19 cellular contexts compared by ENCODE assay signal in the genomic region with DNA sequence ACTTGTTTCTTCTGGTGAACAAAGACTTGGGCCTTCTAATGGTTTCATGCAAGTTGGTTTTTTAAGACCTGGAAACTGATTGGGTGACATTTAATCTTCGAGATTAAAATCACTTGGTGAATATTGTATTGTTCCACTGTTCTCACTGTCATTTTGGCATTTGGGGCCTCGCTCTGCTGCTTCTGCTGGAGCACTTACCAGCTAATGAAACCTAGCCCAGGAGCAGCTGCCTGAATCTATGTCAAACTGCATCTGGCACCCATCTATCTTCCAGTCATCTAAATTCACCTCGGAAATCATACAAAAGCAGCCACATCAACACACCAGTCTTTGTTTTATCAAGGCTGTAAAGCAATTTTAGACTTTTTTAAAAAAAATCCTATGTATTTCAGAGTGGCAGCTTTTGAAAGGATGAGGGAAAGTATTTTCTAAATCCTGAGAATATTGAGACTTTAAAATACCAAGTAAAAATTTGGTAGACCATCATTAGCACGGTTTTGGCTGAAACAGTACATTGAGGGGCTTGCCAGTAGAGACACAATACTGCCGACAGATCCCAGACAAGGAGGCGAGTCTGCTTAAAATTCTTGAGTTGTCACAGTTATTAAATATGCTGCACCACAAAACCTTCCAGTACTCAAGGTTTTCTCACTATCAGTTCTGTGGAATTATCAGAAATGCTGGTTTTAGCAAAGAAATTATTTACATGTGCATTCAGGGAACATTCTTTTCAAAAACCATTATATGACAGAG. TPM values are rescaled to one million over a fixed set of nuclear protein-coding genes. Genes with fewer than 3 reads are reported as not detected.
DNase-seq lines count a peak whose midpoint lies in the region; ATAC-seq, FAIRE-seq and TF ChIP-seq lines count a peak whose summit lies in the region.
"Had no signal": no experiment of that assay in that cellular context is flagged by ENCODE, and none has a peak within 500 bp of the region (broad histone marks: within the 10 kb centered on the region; RNA-seq: fewer than 3 reads in every experiment).

No MANE protein-coding gene starts in this region.

- H3K9me3 ChIP-seq in liver (ENCODE audit: control insufficient read depth in 4 of 4, low read length in 3 of 4) (no peaks in the 10 kb centered on the region), HepG2 (ENCODE audit: low read length) (no peaks in the 10 kb centered on the region), SK-N-SH (no peaks in the 10 kb centered on the region), right lobe of liver (no peaks in the 10 kb centered on the region)
- H3K9me3 ChIP-seq: left lung, thyroid gland had no signal

- H3K36me3 Mint-ChIP-seq in activated CD8-positive, alpha-beta memory T cell treated with anti-CD3 and anti-CD28 coated beads, Interleukin-2, amount 10 ng/mL, durations not matched to agents 7 days and 5 days, result peaks cover 2% of the 10 kb centered on the region
- H3K36me3 Mint-ChIP-seq: naive B cell had no signal

- BruUV-seq in HepG2 (replicated peaks; lab: Mats Ljungman, UMichigan), result no TSS peak

- TF ChIP-seq CTCF in liver (IDR thresholded peaks at IDR 0.05; ENCODE audit: low read depth, low read length, missing input control) (no peak), HepG2 (CRISPR knock-in tag; IDR thresholded peaks at IDR 0.05) (no peak), SK-N-SH (IDR thresholded peaks at IDR 0.05) (no peak), right lobe of liver (IDR thresholded peaks at IDR 0.05) (no peak)

- H3K27ac Mint-ChIP-seq in activated CD8-positive, alpha-beta memory T cell treated with anti-CD3 and anti-CD28 coated beads, Interleukin-2, amount 10 ng/mL, durations not matched to agents 7 days and 5 days, result no peak overlapping the region
- H3K27ac Mint-ChIP-seq: effector memory CD8-positive, alpha-beta T cell had no signal

- no peak overlapping the region for H3K4me2 ChIP-seq in HepG2 (ENCODE audit: low read depth, low read length)
- no peak overlapping the region for H3K4me2 ChIP-seq in SK-N-SH
- H3K4me2 ChIP-seq: KMS-11 had no signal

- H3K27ac ChIP-seq in liver (ENCODE audit: low read depth in 1 of 2, low read length in 2 of 2), result peak overlapping the region; percentile 79 to 81
- no peak overlapping the region for H3K27ac ChIP-seq in HepG2 (ENCODE audit: extremely low read length, insufficient read depth, low read length)
- H3K27ac ChIP-seq in SK-N-SH (ENCODE audit: low read depth in 2 of 2, low read length in 1 of 2), result peak overlapping the region in 1 of 2 experiments; percentile 67; a peak in 2 of 4 replicates
- H3K27ac ChIP-seq in right lobe of liver, result peak overlapping the region; percentile 44 to 92 (median 78)
- H3K27ac ChIP-seq: HL-60, KMS-11, left lung, thyroid gland had no signal

- POLR2A ChIA-PET in HepG2 (lab: Yijun Ruan, JAX) (interaction anchor here (1.3 to 2.0 kb wide), 3 partner anchors 26 to 30 kb away, joined by 3 to 10 read pairs (median 4); partner anchors contain the start of gene SERTAD2), SK-N-SH (lab: Yijun Ruan, JAX) (interaction anchor here (1.0 kb wide), 1 partner anchor 26 kb away, joined by 4 read pairs; the partner anchor contains the start of gene SERTAD2)

- peaks cover 16% of the 10 kb centered on the region for H3K4me1 Mint-ChIP-seq in activated CD8-positive, alpha-beta memory T cell treated with anti-CD3 and anti-CD28 coated beads, Interleukin-2, amount 10 ng/mL, durations not matched to agents 7 days and 5 days

- DNase-seq in HepG2 (ENCODE audit: low spot score), result no peak
- DNase-seq in SK-N-SH, result peak; percentile 56
- DNase-seq in right lobe of liver, result no peak
- no peak for DNase-seq in midbrain (lab: John Stamatoyannopoulos, UW)
- no peak for DNase-seq in activated CD8-positive, alpha-beta memory T cell treated with anti-CD3 and anti-CD28 coated beads, Interleukin-2, amount 10 ng/mL, durations not matched to agents 7 days and 5 days
- DNase-seq in sciatic nerve (ENCODE audit: low spot score), result no peak
- DNase-seq: activated naive CD4-positive, alpha-beta T cell treated with anti-CD3 and anti-CD28 coated beads, Interleukin-2, amount 50 U/mL, for 16 hours; central memory CD4-positive, alpha-beta T cell; effector memory CD8-positive, alpha-beta T cell; GF-D8; left lung; naive B cell; NCI-H1930; stimulated activated CD8-positive, alpha-beta memory T cell treated with anti-CD3 and anti-CD28 coated beads, Interleukin-4, amount 100 ng/mL, for 48 hours; thyroid gland had no signal

- TF ChIP-seq POLR2A in HepG2 (IDR thresholded peaks at IDR 0.05; ENCODE audit: insufficient read depth in 1 of 2, low read depth in 2 of 2, low read length in 2 of 2), result no peak
- no peak for TF ChIP-seq POLR2A in right lobe of liver (IDR thresholded peaks at IDR 0.05)

- intact Hi-C loops in HepG2 (cut with micrococcal nuclease; ENCODE audit: unreplicated experiment), result no loop called here
- intact Hi-C loops in right lobe of liver (cut with DNase I), result no loop called here
- intact Hi-C loops in sciatic nerve (cut with DNase I), result no loop called here

- H3K27me3 ChIP-seq in liver (ENCODE audit: control insufficient read depth in 4 of 4, insufficient read depth in 4 of 4, low read length in 3 of 4), result no peaks in the 10 kb centered on the region
- H3K27me3 ChIP-seq in HepG2 (ENCODE audit: control insufficient read depth in 1 of 2, insufficient read depth in 2 of 2, low read length in 2 of 2), result no peaks in the 10 kb centered on the region
- H3K27me3 ChIP-seq in SK-N-SH (ENCODE audit: insufficient read depth), result no peaks in the 10 kb centered on the region
- H3K27me3 ChIP-seq in right lobe of liver, result no peaks in the 10 kb centered on the region
- H3K27me3 ChIP-seq: left lung, thyroid gland had no signal

- no peaks in the 10 kb centered on the region for H3K9me3 Mint-ChIP-seq in activated CD8-positive, alpha-beta memory T cell treated with anti-CD3 and anti-CD28 coated beads, Interleukin-2, amount 10 ng/mL, durations not matched to agents 7 days and 5 days (ENCODE audit: low read depth)
- H3K9me3 Mint-ChIP-seq: effector memory CD8-positive, alpha-beta T cell; naive B cell had no signal

- H3K27me3 Mint-ChIP-seq in activated CD8-positive, alpha-beta memory T cell treated with anti-CD3 and anti-CD28 coated beads, Interleukin-2, amount 10 ng/mL, durations not matched to agents 7 days and 5 days, result no peaks in the 10 kb centered on the region
- H3K27me3 Mint-ChIP-seq: effector memory CD8-positive, alpha-beta T cell; naive B cell had no signal

- ATAC-seq in HepG2 (no peak), right lobe of liver (no peak), GM21737 (IDR thresholded peaks at IDR 0.05; ENCODE audit: unreplicated experiment) (no peak), sciatic nerve (no peak)
- ATAC-seq in activated CD8-positive, alpha-beta memory T cell treated with anti-CD3 and anti-CD28 coated beads, Interleukin-2, amount 10 ng/mL, durations not matched to agents 7 days and 5 days, result no peak
- ATAC-seq: effector memory CD8-positive, alpha-beta T cell; left lung had no signal

- in situ Hi-C loops in HepG2 (cut with HindIII; ENCODE audit: extremely low pct_ligation_motif_present, low pct_unique_long_range_greater_than_20kb), result no loop called here

- TF ChIP-seq EP300 in HepG2 (IDR thresholded peaks at IDR 0.05; ENCODE audit: low read depth in 2 of 2, low read length in 2 of 2), result no peak
- no peak for TF ChIP-seq EP300 in HepG2 (CRISPR knock-in tag; IDR thresholded peaks at IDR 0.05; ENCODE audit: borderline replicate concordance)
- TF ChIP-seq EP300 in SK-N-SH (IDR thresholded peaks at IDR 0.05; ENCODE audit: borderline replicate concordance in 1 of 2, low read depth in 1 of 2, low read length in 1 of 2), result peak in 1 of 2 experiments; percentile 48; a peak in 1 of 4 replicates

- H3K79me2 ChIP-seq in HepG2 (ENCODE audit: insufficient read depth, low read length), result no peaks in the 10 kb centered on the region
- H3K79me2 ChIP-seq in SK-N-SH (ENCODE audit: insufficient read depth), result peaks cover 4% of the 10 kb centered on the region; the same call in 1 of the 2 replicates

- no peaks in the 10 kb centered on the region for H3K9me2 ChIP-seq in SK-N-SH

- H2AFZ ChIP-seq in HepG2 (ENCODE audit: low read length) (no peak overlapping the region), SK-N-SH (ENCODE audit: low read depth) (no peak overlapping the region)

- no peak overlapping the region for H3K4me3 ChIP-seq in liver (ENCODE audit: low read depth in 1 of 3, low read length in 3 of 3)
- no peak overlapping the region for H3K4me3 ChIP-seq in HepG2 (replicated peaks in 1 of 3; ENCODE audit: insufficient read depth in 1 of 3, low read depth in 2 of 3, low read length in 3 of 3)
- H3K4me3 ChIP-seq in SK-N-SH (ENCODE audit: low read depth in 2 of 2, low read length in 1 of 2), result no peak overlapping the region
- H3K4me3 ChIP-seq in right lobe of liver, result no peak overlapping the region
- H3K4me3 ChIP-seq: left lung, thyroid gland had no signal

- FAIRE-seq in HepG2 (lab: Jason Lieb, UNC), result no peak

- CTCF ChIA-PET in HepG2 (lab: Yijun Ruan, JAX; ENCODE audit: low intra/inter-chr PET ratio, low total read pairs), result no interaction called here
- CTCF ChIA-PET in SK-N-SH (lab: Yijun Ruan, JAX), result interaction anchor here (0.8 to 2.4 kb wide), 4 partner anchors 9 to 26 kb away, joined by 3 to 13 read pairs (median 4); partner anchors contain the start of gene SERTAD2
- CTCF ChIA-PET in activated CD8-positive, alpha-beta memory T cell treated with anti-CD3 and anti-CD28 coated beads, Interleukin-2, amount 10 ng/mL, durations not matched to agents 7 days and 5 days (lab: Charles Lee), result interaction anchor here (0.9 to 1.3 kb wide), 3 partner anchors 12 to 71 kb away, joined by 3 to 5 read pairs (median 3); no protein-coding TSS in a partner anchor

- WGBS in liver, result 92% methylated on average over 6 of the region's 6 CpGs
- WGBS in HepG2 (ENCODE audit: low lambda C conversion rate), result 95% methylated on average over 6 of the region's 6 CpGs
- 57% methylated on average over 6 of the region's 6 CpGs for WGBS in SK-N-SH (ENCODE audit: low lambda C conversion rate)
- 93% methylated on average over 5 of the region's 6 CpGs for WGBS in right lobe of liver (ENCODE audit: insufficient coverage, low coverage, low lambda C conversion rate, missing lambda C conversion rate)

- H4K20me1 ChIP-seq in HepG2 (ENCODE audit: insufficient read depth, low read length) (no peaks in the 10 kb centered on the region), SK-N-SH (ENCODE audit: insufficient read depth) (no peaks in the 10 kb centered on the region)

- H3K9ac ChIP-seq in liver (ENCODE audit: low read depth in 1 of 2, low read length in 2 of 2), result no peak overlapping the region
- no peak overlapping the region for H3K9ac ChIP-seq in HepG2 (ENCODE audit: insufficient read depth, low read depth, low read length)
- no peak overlapping the region for H3K9ac ChIP-seq in SK-N-SH
- H3K9ac ChIP-seq: KMS-11 had no signal

- H3K4me1 ChIP-seq in liver (ENCODE audit: control insufficient read depth in 4 of 4, insufficient read depth in 4 of 4, low read length in 3 of 4) (peaks cover 2 to 32% (median 12%) of the 10 kb centered on the region in 4 donors), HepG2 (ENCODE audit: insufficient read depth, low read length) (peaks cover 27% of the 10 kb centered on the region), SK-N-SH (ENCODE audit: control insufficient read depth in 1 of 2, insufficient read depth in 2 of 2, low read depth in 1 of 2, low read length in 1 of 2) (peaks cover 0 to 11% of the 10 kb centered on the region in 2 experiments; a peak in 3 of 4 replicates), right lobe of liver (peaks cover 0 to 44% (median 7%) of the 10 kb centered on the region in 4 donors)

- H3F3A ChIP-seq in SK-N-SH (replicated peaks; ENCODE audit: insufficient read depth), result peaks cover 9% of the 10 kb centered on the region

- no peak overlapping the region for H3K4me3 Mint-ChIP-seq in activated CD8-positive, alpha-beta memory T cell treated with anti-CD3 and anti-CD28 coated beads, Interleukin-2, amount 10 ng/mL, durations not matched to agents 7 days and 5 days
- H3K4me3 Mint-ChIP-seq: effector memory CD8-positive, alpha-beta T cell; naive B cell had no signal

- TF ChIP-seq RAD21 in liver (IDR thresholded peaks at IDR 0.05), result no peak
- no peak for TF ChIP-seq RAD21 in HepG2 (CRISPR knock-in tag; IDR thresholded peaks at IDR 0.05)
- TF ChIP-seq RAD21 in SK-N-SH (IDR thresholded peaks at IDR 0.05; ENCODE audit: low read length), result no peak

- H3K36me3 ChIP-seq in liver (ENCODE audit: control insufficient read depth in 4 of 4, insufficient read depth in 3 of 4, low read depth in 1 of 4, low read length in 3 of 4) (no peaks in the 10 kb centered on the region), HepG2 (replicated peaks in 1 of 2; ENCODE audit: control insufficient read depth in 1 of 2, insufficient read depth in 2 of 2, low read length in 2 of 2) (no peaks in the 10 kb centered on the region; a peak in 1 of 5 replicates), SK-N-SH (replicated peaks in 1 of 2; ENCODE audit: control insufficient read depth in 1 of 2, insufficient read depth in 2 of 2, low read length in 1 of 2) (no peaks in the 10 kb centered on the region), right lobe of liver (no peaks in the 10 kb centered on the region)
- H3K36me3 ChIP-seq: left lung, thyroid gland had no signal

RNA-seq across cellular contexts. Expression of gene SERTAD2, which starts 26.1 kb away (rescaled TPM):
- total RNA-seq in liver, result 10 to 100 TPM in 1 of 2 donors, 1 to 10 TPM in 1; 5.8 to 13.3 TPM
- 1 to 10 TPM; 5.1 to 7.1 TPM for polyA plus RNA-seq in liver
- total RNA-seq in HepG2 (2016; rRNA removed; fragmentation: Illumina TruSeq; extraction: Trizol), result 6.7 and 11.8 TPM in 2 replicates
- 1.4 and 1.5 TPM in 2 replicates for total RNA-seq in HepG2 (2016; cell fraction: cytosol; rRNA removed; fragmentation: Illumina TruSeq; extraction: Trizol; ENCODE audit: low read depth)
- 6.7 and 10.6 TPM in 2 replicates for total RNA-seq in HepG2 (2016; cell fraction: insoluble cytoplasmic fraction; rRNA removed; fragmentation: Illumina TruSeq; extraction: Trizol)
- total RNA-seq in HepG2 (2016; cell fraction: membrane; rRNA removed; fragmentation: Illumina TruSeq; extraction: Trizol), result 7.8 and 8.3 TPM in 2 replicates
- 14.3 and 14.5 TPM in 2 replicates for total RNA-seq in HepG2 (2016; cell fraction: nucleus; rRNA removed; fragmentation: Illumina TruSeq; extraction: Trizol)
- polyA plus RNA-seq in HepG2 (2011; rRNA removed), result 22.6 and 23.5 TPM in 2 replicates
- polyA plus RNA-seq in HepG2 (2011; cell fraction: cytosol; rRNA removed), result 18.0 and 25.0 TPM in 2 replicates
- 19.6 and 25.0 TPM in 2 replicates for polyA plus RNA-seq in HepG2 (2011; cell fraction: nucleus; rRNA removed)
- polyA plus RNA-seq in HepG2 (2012), result 42.6 and 46.2 TPM in 2 replicates
- polyA plus RNA-seq in HepG2 (2016; cell fraction: cytosol; fragmentation: Illumina TruSeq; extraction: Trizol; ENCODE audit: low read depth), result 1.8 and 2.6 TPM in 2 replicates
- polyA plus RNA-seq in HepG2 (2016; cell fraction: insoluble cytoplasmic fraction; fragmentation: Illumina TruSeq; extraction: Trizol; ENCODE audit: low read depth), result 15.8 and 17.6 TPM in 2 replicates
- 6.6 and 6.8 TPM in 2 replicates for polyA plus RNA-seq in HepG2 (2016; cell fraction: membrane; fragmentation: Illumina TruSeq; extraction: Trizol; ENCODE audit: low read depth)
- polyA plus RNA-seq in HepG2 (2016; cell fraction: nucleus; fragmentation: Illumina TruSeq; extraction: Trizol; ENCODE audit: insufficient read depth, low read depth), result 25.6 and 26.8 TPM in 2 replicates
- 7.6 and 39.9 TPM in 2 replicates for polyA minus RNA-seq in HepG2 (2011; rRNA and poly(A)+ RNA removed; ENCODE audit: low replicate concordance)
- 37.8 and 40.2 TPM in 2 replicates for polyA minus RNA-seq in HepG2 (2011; cell fraction: cytosol; rRNA and poly(A)+ RNA removed)
- polyA minus RNA-seq in HepG2 (2011; cell fraction: nucleus; rRNA and poly(A)+ RNA removed), result 37.5 and 39.7 TPM in 2 replicates
- 8.8 and 9.1 TPM in 2 replicates for polyA plus RNA-seq in SK-N-SH (2012; rRNA removed)
- 11.3 and 12.6 TPM in 2 replicates for polyA plus RNA-seq in SK-N-SH (2012; cell fraction: cytosol; rRNA removed)
- polyA plus RNA-seq in SK-N-SH (2012; cell fraction: nucleus; rRNA removed), result 5.9 and 7.3 TPM in 2 replicates
- total RNA-seq in right lobe of liver, result 10 to 100 TPM in 2 of 6 experiments, 1 to 10 TPM in 4; 3.7 to 14.4 (median 8.4) TPM
- total RNA-seq in activated CD8-positive, alpha-beta memory T cell treated with anti-CD3 and anti-CD28 coated beads, Interleukin-2, amount 10 ng/mL, durations not matched to agents 7 days and 5 days, result 10 to 100 TPM; 24.3 to 53.7 TPM
- 25.5 TPM for total RNA-seq in sciatic nerve
